ENCODE assay signal across 9 cellular contexts in the genomic region with DNA sequence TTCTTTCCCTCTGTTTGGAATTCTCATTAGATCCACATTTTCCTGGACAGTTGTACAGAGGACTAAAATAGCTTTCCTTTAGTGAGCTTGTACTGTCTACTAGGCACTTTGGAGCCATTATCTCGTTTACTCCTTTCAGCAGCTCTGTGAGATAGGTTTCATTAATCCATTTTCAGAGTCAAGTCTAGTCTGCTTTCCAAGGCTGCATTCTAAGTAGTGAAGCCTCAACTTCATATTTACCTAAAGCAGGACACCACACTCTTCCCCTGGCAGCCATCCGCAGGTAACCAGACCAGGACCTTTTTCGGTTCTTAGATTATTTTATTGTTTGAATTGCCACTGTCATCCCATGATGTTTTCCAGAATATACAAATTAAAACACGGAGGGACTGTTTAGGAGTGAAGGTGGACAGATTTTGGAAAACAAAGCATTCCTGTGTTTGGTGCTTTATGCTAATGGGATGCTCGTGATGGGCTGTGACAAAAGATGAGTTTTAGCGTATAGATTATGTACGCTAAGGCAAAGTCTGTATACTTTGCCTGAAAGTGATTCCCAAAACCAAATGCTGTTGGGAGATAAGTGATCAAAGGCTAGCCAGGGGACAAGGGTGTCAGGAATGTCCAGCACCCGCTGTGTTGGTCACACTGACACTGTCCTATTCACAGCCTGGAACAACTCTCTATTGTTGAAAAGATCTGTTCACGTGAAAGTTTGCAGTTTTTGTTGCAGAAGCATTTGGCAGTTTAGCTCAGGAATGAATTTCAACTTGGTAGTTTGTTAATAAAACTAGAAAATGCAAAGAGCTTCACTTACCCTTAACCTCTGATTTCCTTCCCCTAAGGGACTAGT. TPM values are rescaled to one million over a fixed set of nuclear protein-coding genes. Genes with fewer than 3 reads are reported as not detected.
DNase-seq lines count a peak whose midpoint lies in the region; TF ChIP-seq lines count a peak whose summit lies in the region.
"Had no signal": no experiment of that assay in that cellular context is flagged by ENCODE, and none has a peak within 500 bp of the region (broad histone marks: within the 10 kb centered on the region; RNA-seq: fewer than 3 reads in every experiment).

No MANE protein-coding gene starts in this region.

- H3K4me1 Mint-ChIP-seq in activated naive CD4-positive, alpha-beta T cell treated with anti-CD3 and anti-CD28 coated beads, Interleukin-2, amount 10 ng/mL, durations not matched to agents 7 days and 5 days = peaks cover 14% of the 10 kb centered on the region
- H3K4me1 Mint-ChIP-seq in brain = peaks cover 78% of the 10 kb centered on the region
- peaks cover 20% of the 10 kb centered on the region for H3K4me1 Mint-ChIP-seq in type B pancreatic cell (ENCODE audit: unreplicated experiment)

- WGBS in lower leg skin, 2 donors = 67 to 70% methylated on average over 9 of the region's 9 CpGs

- no peaks in the 10 kb centered on the region for H3K9me3 Mint-ChIP-seq in activated naive CD4-positive, alpha-beta T cell treated with anti-CD3 and anti-CD28 coated beads, Interleukin-2, amount 10 ng/mL, durations not matched to agents 7 days and 5 days
- H3K9me3 Mint-ChIP-seq in brain (peaks cover 0 to 3% (median 0%) of the 10 kb centered on the region in 5 experiments), type B pancreatic cell (no peaks in the 10 kb centered on the region)

- H3K27me3 Mint-ChIP-seq in activated naive CD4-positive, alpha-beta T cell treated with anti-CD3 and anti-CD28 coated beads, Interleukin-2, amount 10 ng/mL, durations not matched to agents 7 days and 5 days = peaks cover 75% of the 10 kb centered on the region
- H3K27me3 Mint-ChIP-seq in brain (peaks cover 19% of the 10 kb centered on the region), type B pancreatic cell (peaks cover 58% of the 10 kb centered on the region)

- DNase-seq in activated naive CD4-positive, alpha-beta T cell treated with anti-CD3 and anti-CD28 coated beads, Interleukin-2, amount 10 ng/mL, durations not matched to agents 7 days and 5 days = no peak
- DNase-seq in activated naive CD4-positive, alpha-beta T cell (lab: John Stamatoyannopoulos, UW) = no peak
- DNase-seq in midbrain (lab: John Stamatoyannopoulos, UW) (peak; percentile 78), type B pancreatic cell (ENCODE audit: extremely low spot score, unreplicated experiment) (no peak), lower leg skin (ENCODE audit: low spot score in 2 of 2) (no peak), COLO829 (ENCODE audit: low spot score) (no peak), RKO (ENCODE audit: low spot score) (no peak)
- DNase-seq: GF-D8 had no signal

- CTCF ChIA-PET in activated naive CD4-positive, alpha-beta T cell treated with anti-CD3 and anti-CD28 coated beads, Interleukin-2, amount 10 ng/mL, durations not matched to agents 7 days and 5 days (lab: Charles Lee) = interaction anchor here (0.7 to 1.7 kb wide), 5 partner anchors 13 to 123 kb away, joined by 3 to 7 read pairs (median 4); no protein-coding TSS in a partner anchor

- no peak for TF ChIP-seq POLR2A in lower leg skin (IDR thresholded peaks at IDR 0.05)

- TF ChIP-seq CTCF in brain (conservative IDR thresholded peaks at IDR 0.05) (no peak), type B pancreatic cell (conservative IDR thresholded peaks at IDR 0.05) (no peak), lower leg skin (IDR thresholded peaks at IDR 0.05) (no peak)

- H3K4me3 Mint-ChIP-seq in activated naive CD4-positive, alpha-beta T cell treated with anti-CD3 and anti-CD28 coated beads, Interleukin-2, amount 10 ng/mL, durations not matched to agents 7 days and 5 days = peak overlapping the region; percentile 53
- peak overlapping the region; percentile 85 to 95 (median 87) for H3K4me3 Mint-ChIP-seq in brain
- H3K4me3 Mint-ChIP-seq in type B pancreatic cell = peak overlapping the region; percentile 81

- intact Hi-C loops in lower leg skin (cut with DNase I; ENCODE audit: low total_unique reads) = no loop called here

- no peak overlapping the region for H3K27ac Mint-ChIP-seq in activated naive CD4-positive, alpha-beta T cell treated with anti-CD3 and anti-CD28 coated beads, Interleukin-2, amount 10 ng/mL, durations not matched to agents 7 days and 5 days
- H3K27ac Mint-ChIP-seq in brain (peak overlapping the region; percentile 81 to 98 (median 94)), type B pancreatic cell (no peak overlapping the region)

- peaks cover 2% of the 10 kb centered on the region for H3K36me3 Mint-ChIP-seq in activated naive CD4-positive, alpha-beta T cell treated with anti-CD3 and anti-CD28 coated beads, Interleukin-2, amount 10 ng/mL, durations not matched to agents 7 days and 5 days
- H3K36me3 Mint-ChIP-seq in brain = peaks cover 3% of the 10 kb centered on the region
- peaks cover 4% of the 10 kb centered on the region for H3K36me3 Mint-ChIP-seq in type B pancreatic cell

- H3K4me3 ChIP-seq in lower leg skin (ENCODE audit: low read depth, poor library complexity, severe bottlenecking) = no peak overlapping the region

RNA-seq across cellular contexts. Expression of a gene that starts 1.3 kb away (rescaled TPM):
- polyA plus RNA-seq in brain (ENCODE audit: insufficient read depth, low read depth, low replicate concordance) = 125 TPM
- 6.3 and 50.3 TPM in 2 replicates for total RNA-seq in type B pancreatic cell (ENCODE audit: low replicate concordance)
- total RNA-seq in lower leg skin = 10 to 100 TPM; 12.8 to 22.4 (median 15.1) TPM

Comparison
In these comparisons a context has a peak if more than half of its experiments do, and no peak if none do; other contexts are left out.
1. H3K27ac Mint-ChIP-seq: peak in brain (5 of 5); none in activated naive CD4-positive, alpha-beta T cell treated with anti-CD3 and anti-CD28 coated beads, Interleukin-2, amount 10 ng/mL, durations not matched to agents 7 days and 5 days (single experiment) and type B pancreatic cell (single experiment).
2. Peak in every context shown above with its lines, with median percentiles within 50 percentile points of each other: H3K4me3 Mint-ChIP-seq.